ENCODE assay signal across 1 cellular context in the genomic region with DNA sequence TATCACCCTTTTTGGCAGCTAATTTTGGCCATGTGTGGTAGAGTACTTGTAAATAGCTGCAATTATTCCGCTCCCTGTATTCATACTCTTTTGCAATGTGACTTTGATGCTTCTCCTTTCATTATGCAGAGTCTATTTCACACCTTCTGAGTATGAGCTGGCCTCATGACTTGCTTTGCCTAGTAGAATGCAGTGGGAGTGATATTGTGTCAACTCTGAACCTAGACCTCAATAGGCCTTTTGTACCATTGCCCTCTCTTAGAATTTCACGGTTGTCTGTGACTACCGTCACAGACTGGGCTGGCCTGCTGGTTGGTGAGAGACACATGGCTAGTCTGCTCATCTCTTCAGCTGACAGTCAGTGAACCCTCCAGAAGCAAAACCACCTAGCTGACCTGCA.
TF ChIP-seq lines count a peak whose summit lies in the region.

No MANE protein-coding gene starts in this region.

TF ChIP-seq in GM12878, 131 proteins besides CTCF, POLR2A, EP300 and RAD21 (continued from another document):
- TF ChIP-seq, protein P1, sequence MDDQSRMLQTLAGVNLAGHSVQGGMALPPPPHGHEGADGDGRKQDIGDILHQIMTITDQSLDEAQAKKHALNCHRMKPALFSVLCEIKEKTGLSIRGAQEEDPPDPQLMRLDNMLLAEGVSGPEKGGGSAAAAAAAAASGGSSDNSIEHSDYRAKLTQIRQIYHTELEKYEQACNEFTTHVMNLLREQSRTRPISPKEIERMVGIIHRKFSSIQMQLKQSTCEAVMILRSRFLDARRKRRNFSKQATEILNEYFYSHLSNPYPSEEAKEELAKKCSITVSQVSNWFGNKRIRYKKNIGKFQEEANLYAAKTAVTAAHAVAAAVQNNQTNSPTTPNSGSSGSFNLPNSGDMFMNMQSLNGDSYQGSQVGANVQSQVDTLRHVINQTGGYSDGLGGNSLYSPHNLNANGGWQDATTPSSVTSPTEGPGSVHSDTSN (IDR thresholded peaks at IDR 0.05; ENCODE audit: insufficient replicate concordance, low read depth, low read length): no peak
